Comparison of ENCODE assay signal across 1 cellular context in genomic region chr5:173573126-173573960, GRCh38.
TF ChIP-seq lines count a peak whose summit lies in the region.

No MANE protein-coding gene starts in this region.

TF ChIP-seq in HepG2, 621 proteins besides CTCF, POLR2A, EP300 and RAD21 (continued from another document and continues in another):
- TF ChIP-seq ZNF512B (CRISPR knock-in tag; IDR thresholded peaks at IDR 0.05; ENCODE audit: borderline replicate concordance) (no peak), HINFP (CRISPR knock-in tag; IDR thresholded peaks at IDR 0.05; ENCODE audit: low read depth) (0 out of 2 replicates have a peak, but pooled peaks have one; percentile 66), HNRNPUL1 (IDR thresholded peaks at IDR 0.05; ENCODE audit: low read depth, low read length) (no peak), MAX (IDR thresholded peaks at IDR 0.05) (no peak), ELK4 (CRISPR knock-in tag; IDR thresholded peaks at IDR 0.05; ENCODE audit: borderline replicate concordance) (no peak), ZNF503 (CRISPR knock-in tag; IDR thresholded peaks at IDR 0.05) (no peak), RELA (CRISPR knock-in tag; IDR thresholded peaks at IDR 0.05) (0 out of 2 replicates have a peak, but pooled peaks have one; percentile 71), AFF4 (CRISPR knock-in tag; IDR thresholded peaks at IDR 0.05) (no peak), E2F5 (CRISPR knock-in tag; conservative IDR thresholded peaks at IDR 0.05) (no peak), ZNF501 (CRISPR knock-in tag; IDR thresholded peaks at IDR 0.05) (0 out of 2 replicates have a peak, but pooled peaks have one; percentile 57), SNAI1 (CRISPR knock-in tag; IDR thresholded peaks at IDR 0.05; ENCODE audit: borderline replicate concordance) (no peak), POGZ (CRISPR knock-in tag; IDR thresholded peaks at IDR 0.05) (no peak), ZNF530 (CRISPR knock-in tag; IDR thresholded peaks at IDR 0.05; ENCODE audit: low read depth) (no peak), ZNF605 (CRISPR knock-in tag; IDR thresholded peaks at IDR 0.05) (no peak), PAF1 (CRISPR knock-in tag; IDR thresholded peaks at IDR 0.05) (no peak), ARID4A (CRISPR knock-in tag; IDR thresholded peaks at IDR 0.05; ENCODE audit: borderline replicate concordance) (no peak), ASH2L (IDR thresholded peaks at IDR 0.05; ENCODE audit: insufficient read length, low read depth, low read length) (no peak), ZNF572 (CRISPR knock-in tag; IDR thresholded peaks at IDR 0.05) (peak; percentile 54; the same call in 1 of the 2 replicates), MLX (CRISPR knock-in tag; IDR thresholded peaks at IDR 0.05) (no peak), CERS6 (CRISPR knock-in tag; IDR thresholded peaks at IDR 0.05) (no peak), ZNF230 (CRISPR knock-in tag; IDR thresholded peaks at IDR 0.05) (no peak), SAFB2 (CRISPR knock-in tag; IDR thresholded peaks at IDR 0.05; ENCODE audit: borderline replicate concordance, low read depth) (no peak), HNF4G (IDR thresholded peaks at IDR 0.05; ENCODE audit: borderline replicate concordance, low read depth, low read length) (no peak), HNF4G (CRISPR knock-in tag; IDR thresholded peaks at IDR 0.05; ENCODE audit: borderline replicate concordance, low read depth) (no peak), HMG20B (CRISPR knock-in tag; conservative IDR thresholded peaks at IDR 0.05) (no peak), ADNP (CRISPR knock-in tag; IDR thresholded peaks at IDR 0.05) (no peak), CENPT (CRISPR knock-in tag; IDR thresholded peaks at IDR 0.05; ENCODE audit: low read depth) (no peak), MLXIP (CRISPR knock-in tag; IDR thresholded peaks at IDR 0.05; ENCODE audit: borderline replicate concordance) (no peak), PITX1 (CRISPR knock-in tag; IDR thresholded peaks at IDR 0.05) (no peak), HDAC1 (CRISPR knock-in tag; IDR thresholded peaks at IDR 0.05) (no peak), CBFB (CRISPR knock-in tag; IDR thresholded peaks at IDR 0.05) (no peak), HNRNPLL (IDR thresholded peaks at IDR 0.05; ENCODE audit: low read depth, low read length, poor library complexity, severe bottlenecking) (peak; percentile 71), SMAD1 (CRISPR knock-in tag; IDR thresholded peaks at IDR 0.05; ENCODE audit: borderline replicate concordance, low read depth) (0 out of 2 replicates have a peak, but pooled peaks have one; percentile 53), ZNF20 (CRISPR knock-in tag; IDR thresholded peaks at IDR 0.05) (no peak), IRX3 (CRISPR knock-in tag; IDR thresholded peaks at IDR 0.05; ENCODE audit: borderline replicate concordance, low read depth) (no peak), ERF (CRISPR knock-in tag; IDR thresholded peaks at IDR 0.05) (0 out of 2 replicates have a peak, but pooled peaks have one; percentile 25)
